ENCODE assay signal across 16 cellular contexts in genomic region chr17:70520447-70520846, GRCh38.
"Had no signal": no experiment of that assay in that cellular context is flagged by ENCODE, and none has a peak within 500 bp of the region (broad histone marks: within the 10 kb centered on the region; RNA-seq: fewer than 3 reads in every experiment).

No MANE protein-coding gene starts in this region.

- H3K9me3 ChIP-seq: body of pancreas, left lung, sigmoid colon, testis had no signal

- H3K4me3 ChIP-seq: body of pancreas, left lung, sigmoid colon, smooth muscle cell, testis had no signal

- H3K27ac ChIP-seq: body of pancreas, foreskin keratinocyte, left lung, sigmoid colon, testis had no signal

- DNase-seq: activated gamma-delta T cell treated with Interleukin-2 at 50 U/mL for 16 hours; activated T-cell treated with anti-CD3 and anti-CD28 coated beads, Interleukin-2, amount 50 U/mL, for 1 hour; anterior cingulate cortex; body of pancreas; foreskin keratinocyte; left lung; naive thymus-derived CD8-positive, alpha-beta T cell; retina; sigmoid colon; stimulated activated CD4-positive, alpha-beta T cell treated with anti-CD3 and anti-CD28 coated beads, Interleukin-15, amount 100 ng/mL, for 24 hours; stimulated activated CD4-positive, alpha-beta T cell treated with anti-CD3 and anti-CD28 coated beads, Interleukin-2, amount 100 ng/mL, for 48 hours; stimulated activated CD8-positive, alpha-beta memory T cell treated with anti-CD3 and anti-CD28 coated beads, Interleukin-4, amount 100 ng/mL, for 48 hours; stimulated activated naive CD4-positive, alpha-beta T cell; T-helper 9 cell; testis had no signal

- H3K36me3 ChIP-seq: left lung, sigmoid colon had no signal

- ATAC-seq: body of pancreas; foreskin keratinocyte; left lung; naive thymus-derived CD8-positive, alpha-beta T cell had no signal

- H3K27me3 ChIP-seq: body of pancreas, foreskin keratinocyte, left lung, sigmoid colon, testis had no signal

- H3K4me2 ChIP-seq: smooth muscle cell had no signal

- H3K4me1 ChIP-seq: body of pancreas, foreskin keratinocyte, testis had no signal
